14 cellular contexts compared by ENCODE assay signal in genomic region chr2:160445673-160446072, GRCh38. TPM values are rescaled to one million over a fixed set of nuclear protein-coding genes. Genes with fewer than 3 reads are reported as not detected.
A peak's percentile ranks its signal among the peaks of the same experiment; 100 is the strongest.
DNase-seq lines count a peak whose midpoint lies in the region; TF ChIP-seq lines count a peak whose summit lies in the region.
"Had no signal": no experiment of that assay in that cellular context is flagged by ENCODE, and none has a peak within 500 bp of the region (broad histone marks: within the 10 kb centered on the region; RNA-seq: fewer than 3 reads in every experiment).

No MANE protein-coding gene starts in this region.

- H3K4me2 ChIP-seq in SK-N-SH (no peak overlapping the region), smooth muscle cell (no peak overlapping the region), PC-9 (no peak overlapping the region)
- H3K4me2 ChIP-seq: A549 had no signal

- H3K4me1 Mint-ChIP-seq in mesothelial cell of epicardium: peaks cover 19% of the 10 kb centered on the region
- H3K4me1 Mint-ChIP-seq: IgD-negative memory B cell had no signal

- H3K9me2 ChIP-seq in SK-N-SH (no peaks in the 10 kb centered on the region), PC-9 (ENCODE audit: insufficient read depth) (no peaks in the 10 kb centered on the region)

- H3K36me3 Mint-ChIP-seq in mesothelial cell of epicardium: peaks cover 26% of the 10 kb centered on the region
- H3K36me3 Mint-ChIP-seq: IgD-negative memory B cell had no signal

- intact Hi-C loops in PC-9 (cut with micrococcal nuclease; ENCODE audit: unreplicated experiment): no loop called here

- peak; percentile 45 to 83 for DNase-seq in NCI-H524 (lab: John Stamatoyannopoulos, UW)
- peak; percentile 36 for DNase-seq in SK-N-SH
- no peak for DNase-seq in mesothelial cell of epicardium (ENCODE audit: low spot score in 2 of 2, unreplicated experiment in 2 of 2)
- DNase-seq in smooth muscle cell (lab: John Stamatoyannopoulos, UW; ENCODE audit: unreplicated experiment): no peak
- no peak for DNase-seq in brain microvascular endothelial cell
- no peak for DNase-seq in PC-9
- DNase-seq in H4 (ENCODE audit: low spot score): no peak
- DNase-seq: BE2C; CD4-positive, alpha-beta memory T cell; DND-41; GDM1 had no signal

- BruUV-seq in PC-9 (replicated peaks; lab: Mats Ljungman, UMichigan): no TSS peak

- POLR2A ChIA-PET in SK-N-SH (lab: Yijun Ruan, JAX) (no interaction called here), PC-9 (lab: Charles Lee; ENCODE audit: unreplicated experiment) (no interaction called here)

- no peak overlapping the region for H3K27ac ChIP-seq in SK-N-SH (ENCODE audit: low read depth in 2 of 2, low read length in 1 of 2)
- H3K27ac ChIP-seq in smooth muscle cell (ENCODE audit: low read depth): peak overlapping the region; percentile 2
- H3K27ac ChIP-seq in brain microvascular endothelial cell: no peak overlapping the region
- H3K27ac ChIP-seq in PC-9: no peak overlapping the region
- H3K27ac ChIP-seq: A549, C4-2B had no signal

- TF ChIP-seq EP300 in SK-N-SH (IDR thresholded peaks at IDR 0.05; ENCODE audit: borderline replicate concordance in 1 of 2, low read depth in 1 of 2, low read length in 1 of 2): no peak

- WGBS in SK-N-SH (ENCODE audit: low lambda C conversion rate): 87% methylated on average over 1 of the region's 1 CpG
- WGBS in smooth muscle cell (ENCODE audit: low lambda C conversion rate): 90% methylated on average over 1 of the region's 1 CpG

- H3F3A ChIP-seq in SK-N-SH (replicated peaks; ENCODE audit: insufficient read depth): no peaks in the 10 kb centered on the region
- peaks cover 1% of the 10 kb centered on the region for H3F3A ChIP-seq in smooth muscle cell (ENCODE audit: low read depth)
- H3F3A ChIP-seq in PC-9 (ENCODE audit: insufficient read depth, low read depth): no peaks in the 10 kb centered on the region

- TF ChIP-seq CTCF in SK-N-SH (IDR thresholded peaks at IDR 0.05) (no peak), mesothelial cell of epicardium (IDR thresholded peaks at IDR 0.05; ENCODE audit: unreplicated experiment) (no peak), smooth muscle cell (IDR thresholded peaks at IDR 0.05; ENCODE audit: borderline replicate concordance, insufficient read depth, poor library complexity, severe bottlenecking) (no peak), brain microvascular endothelial cell (IDR thresholded peaks at IDR 0.05; ENCODE audit: low read depth, low read length, missing control alignments) (no peak), PC-9 (conservative IDR thresholded peaks at IDR 0.05) (no peak)

- H2AFZ ChIP-seq in SK-N-SH (ENCODE audit: low read depth) (no peak overlapping the region), smooth muscle cell (ENCODE audit: low read depth) (no peak overlapping the region), PC-9 (no peak overlapping the region)

- H3K4me1 ChIP-seq in SK-N-SH (ENCODE audit: control insufficient read depth in 1 of 2, insufficient read depth in 2 of 2, low read depth in 1 of 2, low read length in 1 of 2) (no peaks in the 10 kb centered on the region; a peak in 2 of 4 replicates), smooth muscle cell (ENCODE audit: low read depth) (no peaks in the 10 kb centered on the region), PC-9 (replicated peaks; ENCODE audit: insufficient read depth) (no peaks in the 10 kb centered on the region)

- in situ Hi-C loops in brain microvascular endothelial cell (cut with HindIII; ENCODE audit: low pct_ligation_motif_present, low sequenced_read_pairs): no loop called here

- peaks cover 25% of the 10 kb centered on the region for H3K9me3 Mint-ChIP-seq in mesothelial cell of epicardium

- TF ChIP-seq RAD21 in SK-N-SH (IDR thresholded peaks at IDR 0.05; ENCODE audit: low read length): 0 out of 2 replicates have a peak, but pooled peaks have one; percentile 2

- H3K9ac ChIP-seq in SK-N-SH (no peak overlapping the region), smooth muscle cell (ENCODE audit: low read depth) (no peak overlapping the region)

- H3K4me3 ChIP-seq in SK-N-SH (ENCODE audit: low read depth in 2 of 2, low read length in 1 of 2): no peak overlapping the region
- H3K4me3 ChIP-seq in smooth muscle cell: no peak overlapping the region
- H3K4me3 ChIP-seq in brain microvascular endothelial cell (ENCODE audit: low read depth, low read length): no peak overlapping the region
- no peak overlapping the region for H3K4me3 ChIP-seq in PC-9
- H3K4me3 ChIP-seq: A549 had no signal

- H3K79me2 ChIP-seq in SK-N-SH (ENCODE audit: insufficient read depth): peaks cover 64% of the 10 kb centered on the region
- H3K79me2 ChIP-seq in smooth muscle cell (ENCODE audit: low read depth): peaks cover 90% of the 10 kb centered on the region
- H3K79me2 ChIP-seq in PC-9 (ENCODE audit: low read depth): 0 out of 2 replicates have a peak, but pooled peaks cover 5% of the 10 kb centered on the region

- no peaks in the 10 kb centered on the region for H3K9me3 ChIP-seq in SK-N-SH
- no peaks in the 10 kb centered on the region for H3K9me3 ChIP-seq in smooth muscle cell (replicated peaks; ENCODE audit: low read depth)
- no peaks in the 10 kb centered on the region for H3K9me3 ChIP-seq in PC-9 (ENCODE audit: insufficient read depth, low read depth)
- H3K9me3 ChIP-seq: A549, BE2C had no signal

- H3K4me3 Mint-ChIP-seq in mesothelial cell of epicardium: no peak overlapping the region
- H3K4me3 Mint-ChIP-seq: CD4-positive, alpha-beta memory T cell; IgD-negative memory B cell had no signal

- CTCF ChIA-PET in SK-N-SH (lab: Yijun Ruan, JAX): interaction anchor here (1.0 to 1.5 kb wide), 2 partner anchors 10 to 42 kb away, joined by 4 to 5 read pairs; no protein-coding TSS in a partner anchor
- CTCF ChIA-PET in PC-9 (lab: Charles Lee): no interaction called here

- H3K27ac Mint-ChIP-seq in mesothelial cell of epicardium: peak overlapping the region; percentile 84
- H3K27ac Mint-ChIP-seq: IgD-negative memory B cell had no signal

- no peaks in the 10 kb centered on the region for H3K27me3 Mint-ChIP-seq in mesothelial cell of epicardium (ENCODE audit: low read depth)
- H3K27me3 Mint-ChIP-seq: CD4-positive, alpha-beta memory T cell; IgD-negative memory B cell had no signal

- peaks cover 3 to 18% of the 10 kb centered on the region in 2 experiments for H3K36me3 ChIP-seq in SK-N-SH (replicated peaks in 1 of 2; ENCODE audit: control insufficient read depth in 1 of 2, insufficient read depth in 2 of 2, low read length in 1 of 2)
- no peaks in the 10 kb centered on the region for H3K36me3 ChIP-seq in smooth muscle cell (ENCODE audit: low read depth)
- H3K36me3 ChIP-seq in brain microvascular endothelial cell (replicated peaks): no peaks in the 10 kb centered on the region
- no peaks in the 10 kb centered on the region for H3K36me3 ChIP-seq in PC-9 (ENCODE audit: low read depth)
- H3K36me3 ChIP-seq: BE2C had no signal

- H3K27me3 ChIP-seq in SK-N-SH (ENCODE audit: insufficient read depth) (no peaks in the 10 kb centered on the region), smooth muscle cell (ENCODE audit: low read depth) (no peaks in the 10 kb centered on the region), brain microvascular endothelial cell (replicated peaks) (no peaks in the 10 kb centered on the region), PC-9 (ENCODE audit: insufficient read depth, low read depth) (no peaks in the 10 kb centered on the region)
- H3K27me3 ChIP-seq: BE2C had no signal

- H4K20me1 ChIP-seq in SK-N-SH (ENCODE audit: insufficient read depth) (peaks cover 23% of the 10 kb centered on the region; the same call in 1 of the 2 replicates), smooth muscle cell (ENCODE audit: low read depth) (peaks cover 46% of the 10 kb centered on the region), PC-9 (ENCODE audit: insufficient read depth) (no peaks in the 10 kb centered on the region)

TF ChIP-seq in SK-N-SH, 30 proteins besides CTCF, POLR2A, EP300 and RAD21:
- TF ChIP-seq RCOR1 (IDR thresholded peaks at IDR 0.05; ENCODE audit: low read length): 0 out of 2 replicates have a peak, but pooled peaks have one; percentile 25
- TF ChIP-seq RFX5 (IDR thresholded peaks at IDR 0.05; ENCODE audit: low read length): no peak

RNA-seq across cellular contexts. Expression of gene RBMS1, which starts 47.9 kb away (rescaled TPM):
- polyA plus RNA-seq in SK-N-SH (2012; rRNA removed) (56.5 and 63.8 TPM in 2 replicates), smooth muscle cell (103 and 116 TPM in 2 replicates)
- 61.4 and 63.8 TPM in 2 replicates for polyA plus RNA-seq in SK-N-SH (2012; cell fraction: cytosol; rRNA removed)
- polyA plus RNA-seq in SK-N-SH (2012; cell fraction: nucleus; rRNA removed): 46.6 and 88.8 TPM in 2 replicates
- total RNA-seq in mesothelial cell of epicardium (124 to 128 TPM (median 125 TPM) in 3 replicates), smooth muscle cell (142 and 160 TPM in 2 replicates), PC-9 (2021) (50.7 and 65.1 TPM in 2 replicates)
- 39.0 and 42.2 TPM in 2 replicates for total RNA-seq in H4 (2014; rRNA removed; shearing (Covaris generic))

Comparison
In these comparisons a context has a peak if more than half of its experiments do, and no peak if none do; other contexts are left out.
1. DNase-seq: peak in NCI-H524 (2 of 2) and SK-N-SH (single experiment); none in mesothelial cell of epicardium (0 of 2), smooth muscle cell (single experiment), brain microvascular endothelial cell (single experiment), PC-9 (0 of 2) and H4 (single experiment).